ENCODE assay signal across 2 cellular contexts in genomic region chr1:154276797-154277196, GRCh38.
TF ChIP-seq lines count a peak whose summit lies in the region.

No MANE protein-coding gene starts in this region.

TF ChIP-seq in IMR-90, 13 proteins besides CTCF, POLR2A, EP300 and RAD21:
- TF ChIP-seq MAFK (IDR thresholded peaks at IDR 0.05; ENCODE audit: low read depth, low read length) (no peak), CHD1 (IDR thresholded peaks at IDR 0.05; ENCODE audit: low read depth, low read length) (no peak), ELK1 (IDR thresholded peaks at IDR 0.05; ENCODE audit: borderline replicate concordance, low read depth, low read length) (no peak)

TF ChIP-seq in liver, 16 proteins besides CTCF, POLR2A, EP300 and RAD21:
- TF ChIP-seq NR2F2 (IDR thresholded peaks at IDR 0.05) = no peak
- TF ChIP-seq JUND (IDR thresholded peaks at IDR 0.05) = no peak
- TF ChIP-seq SP1 (IDR thresholded peaks at IDR 0.05) = no peak
- TF ChIP-seq ATF3 (IDR thresholded peaks at IDR 0.05) = no peak
- TF ChIP-seq FOXA1 (IDR thresholded peaks at IDR 0.05) = no peak
- TF ChIP-seq GABPA (IDR thresholded peaks at IDR 0.05 in 1 of 2, conservative IDR thresholded peaks at IDR 0.05 in 1 of 2) = no peak
- TF ChIP-seq MAX (IDR thresholded peaks at IDR 0.05) = no peak
- TF ChIP-seq ZBTB33 (IDR thresholded peaks at IDR 0.05) = no peak
- no peak for TF ChIP-seq HNF4G (IDR thresholded peaks at IDR 0.05)
- no peak for TF ChIP-seq TAF1 (conservative IDR thresholded peaks at IDR 0.05)
- TF ChIP-seq RXRA (IDR thresholded peaks at IDR 0.05) = no peak
- TF ChIP-seq REST (IDR thresholded peaks at IDR 0.05) = no peak
- TF ChIP-seq FOXA2 (IDR thresholded peaks at IDR 0.05) = no peak
- no peak for TF ChIP-seq EGR1 (IDR thresholded peaks at IDR 0.05; ENCODE audit: low read depth in 2 of 2)
- TF ChIP-seq HNF4A (conservative IDR thresholded peaks at IDR 0.05) = no peak
- TF ChIP-seq YY1 (IDR thresholded peaks at IDR 0.05) = no peak
